8 cellular contexts compared by ENCODE assay signal in the genomic region with DNA sequence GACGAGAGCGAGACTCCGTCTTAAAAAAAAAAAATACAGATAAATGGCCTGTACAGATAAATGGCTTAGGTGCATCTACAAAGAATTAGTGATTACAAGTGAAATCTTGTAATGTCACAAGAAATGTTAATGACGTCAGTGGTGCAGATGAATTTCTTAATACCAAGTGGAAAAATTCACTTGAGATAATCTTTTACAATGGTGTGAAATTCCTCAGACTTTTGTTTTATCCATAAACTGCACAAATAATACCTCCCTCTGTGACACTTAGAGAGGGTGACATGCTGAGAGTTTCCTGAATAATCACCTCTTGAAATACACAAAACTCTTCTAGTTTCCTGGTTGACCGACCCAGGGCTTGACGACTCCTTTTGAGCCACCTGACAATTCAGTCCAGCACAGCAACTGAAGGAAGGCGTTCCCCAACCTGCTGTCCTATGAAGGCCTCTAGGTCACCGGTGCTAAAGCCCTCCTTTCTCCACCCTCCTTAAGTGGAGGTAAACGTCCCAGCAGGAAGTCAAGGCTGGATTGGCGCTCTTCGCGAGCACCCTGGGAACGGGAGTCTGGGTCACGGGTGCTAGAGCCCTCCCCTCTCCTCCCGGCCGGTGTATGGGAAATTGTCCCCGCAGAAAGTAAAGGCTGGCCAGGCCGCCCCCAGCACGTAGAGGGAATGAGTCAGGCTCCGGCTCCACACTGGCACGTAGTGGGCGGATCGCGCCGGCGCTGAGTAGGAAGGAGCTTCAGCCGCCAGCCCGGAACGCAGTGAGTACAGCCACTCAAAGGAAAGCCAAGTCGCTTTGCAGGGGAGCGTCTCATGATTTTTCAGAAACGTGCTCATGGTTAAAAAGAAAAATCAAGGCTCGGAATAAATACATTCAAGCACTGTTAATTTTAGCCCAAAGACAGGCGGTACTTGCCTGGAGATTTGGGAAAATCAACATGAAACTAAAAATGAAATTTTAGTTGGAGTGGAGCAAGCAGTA. TPM values are rescaled to one million over a fixed set of nuclear protein-coding genes. Genes with fewer than 3 reads are reported as not detected.
A peak's percentile ranks its signal among the peaks of the same experiment; 100 is the strongest.
DNase-seq lines count a peak whose midpoint lies in the region; ATAC-seq and TF ChIP-seq lines count a peak whose summit lies in the region.

A gene (plus strand): TSS at position 662 of the 983 bp plus-strand sequence. CDS start 2,182 bp downstream, outside the sequence.

- no peaks in the 10 kb centered on the region; the same call in 1 of the 2 replicates for H3K9me2 ChIP-seq in Karpas-422 (replicated peaks; ENCODE audit: insufficient read depth, low read length)

- no peak within 1 kb of the TSS for H3K27ac ChIP-seq in Karpas-422 (ENCODE audit: low read length)

- H3K79me2 ChIP-seq in Karpas-422 (ENCODE audit: low read length) = no peaks in the 10 kb centered on the region

- no peak within 1 kb of the TSS for H3K4me2 ChIP-seq in Karpas-422 (ENCODE audit: low read depth, low read length, poor library complexity, severe bottlenecking)

- intact Hi-C loops in left colon (cut with DNase I, micrococcal nuclease) = no loop called here

- DNase-seq in G401 (ENCODE audit: low spot score) (peak; percentile 79), KG1 (lab: John Stamatoyannopoulos, UW) (peak; percentile 34), dedifferentiated amniotic fluid mesenchymal stem cell (ENCODE audit: extremely low spot score) (peak; percentile 88), left colon (peak; percentile 92 to 93), Karpas-422 (no peak)
- peak; percentile 76 for DNase-seq in stimulated activated CD4-positive, alpha-beta T cell treated with anti-CD3 and anti-CD28 coated beads, Interleukin-15, amount 100 ng/mL, for 24 hours

- no peaks in the 10 kb centered on the region for H3K9me3 ChIP-seq in Karpas-422 (ENCODE audit: low read length)

- TF ChIP-seq CTCF in WI38 (IDR thresholded peaks at IDR 0.05; ENCODE audit: low read depth, low read length) = no peak

- ATAC-seq in GM21825 (IDR thresholded peaks at IDR 0.05; ENCODE audit: unreplicated experiment) (peak; percentile 94), left colon (peak; percentile 94)

- H4K20me1 ChIP-seq in Karpas-422 (ENCODE audit: insufficient read depth, low read depth, low read length) = no peaks in the 10 kb centered on the region

- no peaks in the 10 kb centered on the region for H3K4me1 ChIP-seq in Karpas-422 (ENCODE audit: low read length)

- peak within 1 kb of the TSS; percentile 52 for H3K4me3 ChIP-seq in WI38 (ENCODE audit: low read depth, low read length)
- no peak within 1 kb of the TSS for H3K4me3 ChIP-seq in Karpas-422 (ENCODE audit: low read length)

- H3K36me3 ChIP-seq in Karpas-422 (ENCODE audit: insufficient read depth, low read length) = no peaks in the 10 kb centered on the region

- H3K9ac ChIP-seq in Karpas-422 (ENCODE audit: low read length) = no peak within 1 kb of the TSS

- no peaks in the 10 kb centered on the region for H3K27me3 ChIP-seq in Karpas-422 (ENCODE audit: low read length)

- H2AFZ ChIP-seq in Karpas-422 (ENCODE audit: low read length) = no peak within 1 kb of the TSS

- in situ Hi-C loops in G401 (cut with HindIII; ENCODE audit: low sequenced_read_pairs) = no loop called here

RNA-seq across cellular contexts. Expression of the gene that starts here (rescaled TPM):
- total RNA-seq in G401 (2014; rRNA removed; shearing (Covaris generic)) = 4.1 and 9.8 TPM in 2 replicates
- 10 to 100 TPM; 24.1 to 33.4 TPM for total RNA-seq in left colon
- total RNA-seq in Karpas-422 (2014; rRNA removed; shearing (Covaris generic); ENCODE audit: low replicate concordance) = not detected in 2 replicates
